ENCODE assay signal across 8 cellular contexts in genomic region chr20:23420943-23421925, GRCh38. TPM values are rescaled to one million over a fixed set of nuclear protein-coding genes. Genes with fewer than 3 reads are reported as not detected.
DNase-seq lines count a peak whose midpoint lies in the region; ATAC-seq and TF ChIP-seq lines count a peak whose summit lies in the region.

Gene NAPB (minus strand): TSS chr20:23421488. CDS start chr20:23421402, 86 bp downstream.

- H4K20me1 ChIP-seq in DOHH2 (ENCODE audit: control insufficient read depth, insufficient read depth, low read depth, low read length) (no peaks in the 10 kb centered on the region), KMS-11 (ENCODE audit: insufficient read depth) (no peaks in the 10 kb centered on the region)

- H3K79me2 ChIP-seq in DOHH2 (ENCODE audit: control insufficient read depth, low read length) (peaks cover 46% of the 10 kb centered on the region), KMS-11 (ENCODE audit: insufficient read depth, low read depth) (peaks cover 22% of the 10 kb centered on the region; the same call in 1 of the 2 replicates)

- no peaks in the 10 kb centered on the region for H3K9me2 ChIP-seq in DOHH2 (replicated peaks; ENCODE audit: control insufficient read depth, low read length)

- peaks cover 7% of the 10 kb centered on the region for H3K27me3 Mint-ChIP-seq in activated T-cell treated with anti-CD3 and anti-CD28 coated beads, Interleukin-2, amount 50 U/mL, for 4 hours (ENCODE audit: low read depth)

- H3K4me1 Mint-ChIP-seq in activated T-cell treated with anti-CD3 and anti-CD28 coated beads, Interleukin-2, amount 50 U/mL, for 4 hours (ENCODE audit: low read depth): peaks cover 40% of the 10 kb centered on the region

- H3K9me3 ChIP-seq in DOHH2 (ENCODE audit: control insufficient read depth, insufficient read depth, low read length) (no peaks in the 10 kb centered on the region), muscle layer of duodenum (ENCODE audit: control insufficient read depth in 1 of 2, low read length in 2 of 2) (no peaks in the 10 kb centered on the region)

- ATAC-seq in GM21786 (IDR thresholded peaks at IDR 0.05; ENCODE audit: unreplicated experiment): peak; percentile 92
- peak; percentile 98 to 99 for ATAC-seq in activated T-cell treated with anti-CD3 and anti-CD28 coated beads, Interleukin-2, amount 50 U/mL, for 4 hours
- peak; percentile 95 for ATAC-seq in esophagus mucosa

- H2AFZ ChIP-seq in KMS-11 (ENCODE audit: low read depth): peak within 1 kb of the TSS; percentile 73

- H3K4me2 ChIP-seq in DOHH2 (ENCODE audit: low read length) (peak within 1 kb of the TSS; percentile 86), KMS-11 (peak within 1 kb of the TSS; percentile 78)

- H3K4me3 ChIP-seq in DOHH2 (ENCODE audit: low read length) (peak within 1 kb of the TSS; percentile 91), KMS-11 (IDR thresholded peaks at IDR 0.05; ENCODE audit: insufficient read depth, low read depth, low read length) (no peak within 1 kb of the TSS), muscle layer of duodenum (ENCODE audit: low read depth in 1 of 2, low read length in 2 of 2) (peak within 1 kb of the TSS; percentile 81 to 97)

- H3K27me3 ChIP-seq in DOHH2 (ENCODE audit: control insufficient read depth, low read length) (no peaks in the 10 kb centered on the region), KMS-11 (ENCODE audit: insufficient read depth, low read depth) (no peaks in the 10 kb centered on the region), muscle layer of duodenum (ENCODE audit: low read depth, low read length) (no peaks in the 10 kb centered on the region)

- DNase-seq in activated T-cell treated with anti-CD3 and anti-CD28 coated beads, Interleukin-2, amount 50 U/mL, for 4 hours: peak; percentile 87
- DNase-seq in stimulated activated CD8-positive, alpha-beta memory T cell treated with anti-CD3 and anti-CD28 coated beads, Interleukin-7, amount 100 ng/mL, for 24 hours (ENCODE audit: low read depth): peak; percentile 87

- H3K4me3 Mint-ChIP-seq in activated T-cell treated with anti-CD3 and anti-CD28 coated beads, Interleukin-2, amount 50 U/mL, for 4 hours: peak within 1 kb of the TSS; percentile 93

- no peaks in the 10 kb centered on the region for H3K9me3 Mint-ChIP-seq in activated T-cell treated with anti-CD3 and anti-CD28 coated beads, Interleukin-2, amount 50 U/mL, for 4 hours

- 0 out of 2 replicates have a peak, but pooled peaks cover 3% of the 10 kb centered on the region for H3K36me3 ChIP-seq in DOHH2 (ENCODE audit: control insufficient read depth, low read length)
- H3K36me3 ChIP-seq in KMS-11 (ENCODE audit: insufficient read depth): no peaks in the 10 kb centered on the region
- H3K36me3 ChIP-seq in muscle layer of duodenum (ENCODE audit: control insufficient read depth in 1 of 2, insufficient read depth in 2 of 2, low read length in 2 of 2): no peaks in the 10 kb centered on the region

- H3F3A ChIP-seq in DOHH2 (ENCODE audit: control insufficient read depth, insufficient read depth): no peaks in the 10 kb centered on the region

- H3K27ac ChIP-seq in DOHH2 (ENCODE audit: low read depth, low read length) (peak within 1 kb of the TSS; percentile 20; the same call in 1 of the 2 replicates), KMS-11 (peak within 1 kb of the TSS; percentile 71), muscle layer of duodenum (ENCODE audit: low read length) (peak within 1 kb of the TSS; percentile 87)

- H3K4me1 ChIP-seq in DOHH2 (ENCODE audit: control insufficient read depth, low read length): peaks cover 18% of the 10 kb centered on the region
- H3K4me1 ChIP-seq in KMS-11 (ENCODE audit: low read depth, poor library complexity, severe bottlenecking): peaks cover 22% of the 10 kb centered on the region
- H3K4me1 ChIP-seq in muscle layer of duodenum (ENCODE audit: control insufficient read depth in 1 of 2, insufficient read depth in 2 of 2, low read length in 2 of 2): peaks cover 0 to 27% of the 10 kb centered on the region in 2 donors

- no peaks in the 10 kb centered on the region for H3K36me3 Mint-ChIP-seq in activated T-cell treated with anti-CD3 and anti-CD28 coated beads, Interleukin-2, amount 50 U/mL, for 4 hours (ENCODE audit: insufficient read depth)

- H3K9ac ChIP-seq in KMS-11: peak within 1 kb of the TSS; percentile 67

- TF ChIP-seq CTCF in DOHH2 (IDR thresholded peaks at IDR 0.05; ENCODE audit: low read depth, low read length, poor library complexity, severe bottlenecking) (peak; percentile 41), KMS-11 (conservative IDR thresholded peaks at IDR 0.05; ENCODE audit: low read depth, low read length) (no peak; the same call in 1 of the 2 replicates)

TF ChIP-seq in PFSK-1, 5 proteins besides CTCF, POLR2A, EP300 and RAD21:
- TF ChIP-seq TAF1 (IDR thresholded peaks at IDR 0.05; ENCODE audit: borderline replicate concordance, insufficient read depth, low read length) (peak; percentile 60; the same call in 1 of the 2 replicates), REST (IDR thresholded peaks at IDR 0.05; ENCODE audit: insufficient read depth in 1 of 2, low read depth in 2 of 2, low read length in 2 of 2) (no peak), FOXP2 (optimal IDR thresholded peaks at IDR 0.05; ENCODE audit: borderline replicate concordance, extremely low read depth, extremely low read length, insufficient read depth) (peak; percentile 38), POLR2AphosphoS5 (IDR thresholded peaks at IDR 0.05; ENCODE audit: low read depth, low read length) (peak; percentile 90), SIN3A (IDR thresholded peaks at IDR 0.05; ENCODE audit: borderline replicate concordance, insufficient read depth, low read length) (peak; percentile 37; the same call in 1 of the 2 replicates)

RNA-seq across cellular contexts. Expression of gene NAPB, which starts in this region (rescaled TPM):
- 5.1 TPM for polyA plus RNA-seq in PFSK-1 (2012; ENCODE audit: insufficient read length, low read depth)
- total RNA-seq in activated T-cell treated with anti-CD3 and anti-CD28 coated beads, Interleukin-2, amount 50 U/mL, for 4 hours: 1 to 10 TPM; 2.5 to 5.2 (median 3.5) TPM
- 4.0 TPM for total RNA-seq in esophagus mucosa

Comparison
In these comparisons a context has a peak if more than half of its experiments do, and no peak if none do; other contexts are left out.
1. H3K27ac ChIP-seq: peak in every context shown above with its lines; median percentile 87 in muscle layer of duodenum; 71 in KMS-11; 20 in DOHH2.